In the genomic region with DNA sequence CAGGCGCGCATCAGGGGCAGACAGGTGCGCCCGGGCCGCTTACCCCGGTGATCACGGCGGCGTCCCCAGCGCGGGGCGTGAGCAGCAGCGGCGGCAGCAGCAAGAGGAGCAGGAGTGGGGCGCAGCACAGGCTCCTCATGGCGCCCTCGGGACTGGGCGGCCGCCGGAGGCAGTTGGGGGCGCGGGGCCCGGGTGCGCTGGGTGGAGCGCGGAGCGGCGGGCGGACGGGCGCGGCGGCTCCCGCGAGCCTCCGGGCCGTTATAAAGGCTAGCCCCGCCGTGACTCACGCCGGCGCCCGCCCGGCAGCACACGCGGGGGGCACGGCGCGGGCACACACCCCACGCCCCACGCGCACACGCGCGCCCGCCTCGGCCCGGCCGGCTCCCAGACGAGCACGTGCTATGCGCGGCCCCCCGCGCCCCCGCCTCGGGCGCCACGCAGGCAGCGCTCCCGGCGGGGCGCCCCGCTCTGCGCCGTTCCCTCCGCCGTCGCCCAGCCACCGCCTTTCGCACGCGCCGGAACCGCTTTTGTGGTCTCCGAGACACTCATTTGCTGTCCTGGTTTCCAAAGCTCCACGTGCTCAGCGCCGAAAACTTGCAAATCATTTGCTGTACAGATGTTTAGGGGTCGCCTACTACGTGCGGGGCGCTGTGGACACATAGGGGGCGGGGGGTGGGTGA, we compare ENCODE assay signal across 9 cellular contexts. TPM values are rescaled to one million over a fixed set of nuclear protein-coding genes. Genes with fewer than 3 reads are reported as not detected.
DNase-seq lines count a peak whose midpoint lies in the region; ATAC-seq, FAIRE-seq and TF ChIP-seq lines count a peak whose summit lies in the region.
"Had no signal": no experiment of that assay in that cellular context is flagged by ENCODE, and none has a peak within 500 bp of the region (broad histone marks: within the 10 kb centered on the region; RNA-seq: fewer than 3 reads in every experiment).

A gene with protein sequence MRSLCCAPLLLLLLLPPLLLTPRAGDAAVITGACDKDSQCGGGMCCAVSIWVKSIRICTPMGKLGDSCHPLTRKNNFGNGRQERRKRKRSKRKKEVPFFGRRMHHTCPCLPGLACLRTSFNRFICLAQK (minus strand): TSS at position 235 of the 680 bp plus-strand sequence. CDS start 96 bp downstream, at position 139.

- H3K9me2 ChIP-seq in GM23338 (ENCODE audit: insufficient read depth), result no peaks in the 10 kb centered on the region

- TF ChIP-seq RAD21 in H1 (IDR thresholded peaks at IDR 0.05 in 1 of 2, conservative IDR thresholded peaks at IDR 0.05 in 1 of 2; ENCODE audit: low read depth in 2 of 2, low read length in 2 of 2), result no peak

- H3K18ac ChIP-seq in H1 (ENCODE audit: extremely low read depth, low read length) (0 out of 2 replicates have a peak within 1 kb of the TSS, but pooled peaks have one; percentile 20), trophoblast cell (ENCODE audit: low read length) (no peak within 1 kb of the TSS)

- H3K4me3 ChIP-seq in GM23338 (peak within 1 kb of the TSS; percentile 59), H1 (ENCODE audit: extremely low read depth in 1 of 4, insufficient read depth in 2 of 4, low read depth in 3 of 4, low read length in 4 of 4) (peak within 1 kb of the TSS; percentile 33 to 64 (median 38)), trophoblast cell (ENCODE audit: low read depth, low read length) (peak within 1 kb of the TSS; percentile 52)

- H2AFZ ChIP-seq in GM23338 (peak within 1 kb of the TSS; percentile 69), H1 (ENCODE audit: low read length) (peak within 1 kb of the TSS; percentile 37), trophoblast cell (ENCODE audit: insufficient read depth, low read length, poor library complexity) (no peak within 1 kb of the TSS)

- H3K9me3 ChIP-seq in H1 (ENCODE audit: insufficient read depth in 2 of 2, low read depth in 1 of 2, low read length in 1 of 2) (no peaks in the 10 kb centered on the region), trophoblast cell (ENCODE audit: insufficient read depth, low read depth, low read length) (peaks cover 4% of the 10 kb centered on the region)

- H3K27ac ChIP-seq in GM23338 (ENCODE audit: low read depth) (no peak within 1 kb of the TSS), H1 (ENCODE audit: low read depth, low read length) (no peak within 1 kb of the TSS), trophoblast cell (ENCODE audit: low read depth, low read length) (no peak within 1 kb of the TSS)

- H2BK15ac ChIP-seq in H1 (ENCODE audit: low read length), result peak within 1 kb of the TSS; percentile 37; the same call in 1 of the 2 replicates

- CTCF ChIA-PET in activated B cell treated with CpG ODN at 0.5 μM for 24 hours (lab: Charles Lee) (no interaction called here), H1 (lab: Charles Lee; ENCODE audit: partially characterized antibody) (interaction anchor here (0.6 to 1.0 kb wide), 2 partner anchors 55 to 822 kb away, joined by 3 to 4 read pairs; no protein-coding TSS in a partner anchor)

- TF ChIP-seq CTCF in GM23338 (conservative IDR thresholded peaks at IDR 0.05; ENCODE audit: low read depth in 2 of 2) (no peak), activated B cell treated with CpG ODN at 0.5 μM for 24 hours (IDR thresholded peaks at IDR 0.05) (no peak), H1 (IDR thresholded peaks at IDR 0.05; ENCODE audit: control extremely low read depth in 1 of 3, insufficient read depth in 1 of 3, low read depth in 1 of 3, low read length in 3 of 3) (no peak)

- H3K4me1 ChIP-seq in GM23338 (ENCODE audit: insufficient read depth), result peaks cover 57% of the 10 kb centered on the region
- H3K4me1 ChIP-seq in H1 (replicated peaks in 1 of 4; ENCODE audit: control insufficient read depth in 3 of 4, insufficient read depth in 4 of 4, low read length in 3 of 4), result peaks cover 5 to 14% (median 10%) of the 10 kb centered on the region in 4 experiments; a peak in 6 of 7 replicates
- H3K4me1 ChIP-seq in trophoblast cell (ENCODE audit: control insufficient read depth in 1 of 2, insufficient read depth in 2 of 2, low read length in 2 of 2), result peaks cover 8 to 14% of the 10 kb centered on the region in 2 experiments

- H4K12ac ChIP-seq in trophoblast cell (ENCODE audit: low read depth, low read length), result no peak within 1 kb of the TSS

- peak within 1 kb of the TSS; percentile 53 for H4K8ac ChIP-seq in H1 (ENCODE audit: extremely low read depth, insufficient read depth, low read length)
- H4K8ac ChIP-seq in trophoblast cell (ENCODE audit: low read depth, low read length), result no peak within 1 kb of the TSS

- H3K9ac ChIP-seq in H1 (replicated peaks in 1 of 4; ENCODE audit: extremely low read depth in 1 of 4, low read depth in 3 of 4, low read length in 3 of 4) (0 out of 7 replicates have a peak within 1 kb of the TSS, but pooled peaks of 1 of the 4 experiments have one; percentile 2), trophoblast cell (ENCODE audit: low read length) (no peak within 1 kb of the TSS)

- FAIRE-seq in H1 (lab: Jason Lieb, UNC), result no peak

- H3K9me3 Mint-ChIP-seq in GM23338 (no peaks in the 10 kb centered on the region), activated B cell treated with CpG ODN at 0.5 μM for 24 hours (no peaks in the 10 kb centered on the region)

- no peak within 1 kb of the TSS for H2BK5ac ChIP-seq in H1 (ENCODE audit: low read depth, low read length)
- no peak within 1 kb of the TSS for H2BK5ac ChIP-seq in trophoblast cell (ENCODE audit: low read depth, low read length, poor library complexity)

- ATAC-seq in GM23338 (peak; percentile 67), activated B cell treated with CpG ODN at 0.5 μM for 24 hours (ENCODE audit: low read depth) (peak; percentile 37), HG03045 (IDR thresholded peaks at IDR 0.05; ENCODE audit: unreplicated experiment) (no peak), HG03469 (IDR thresholded peaks at IDR 0.05; ENCODE audit: unreplicated experiment) (no peak), HG03139 (IDR thresholded peaks at IDR 0.05; ENCODE audit: unreplicated experiment) (no peak)

- no peak within 1 kb of the TSS for H3K14ac ChIP-seq in H1 (ENCODE audit: insufficient read length)
- H3K14ac ChIP-seq in trophoblast cell (ENCODE audit: low read length), result no peak within 1 kb of the TSS

- no peaks in the 10 kb centered on the region for H3K79me2 ChIP-seq in GM23338 (replicated peaks; ENCODE audit: insufficient read depth)
- no peaks in the 10 kb centered on the region for H3K79me2 ChIP-seq in H1 (ENCODE audit: control insufficient read depth in 1 of 2, insufficient read depth in 2 of 2, low read length in 2 of 2)
- no peaks in the 10 kb centered on the region for H3K79me2 ChIP-seq in trophoblast cell (ENCODE audit: control insufficient read depth, insufficient read depth, low read length, poor library complexity)

- H3K27ac Mint-ChIP-seq in GM23338, result no peak within 1 kb of the TSS
- H3K27ac Mint-ChIP-seq in activated B cell treated with CpG ODN at 0.5 μM for 24 hours, result no peak within 1 kb of the TSS

- H3K4ac ChIP-seq in H1 (replicated peaks; ENCODE audit: insufficient read length, low read depth, low read length) (no peak within 1 kb of the TSS), trophoblast cell (ENCODE audit: low read depth, low read length) (no peak within 1 kb of the TSS)

- H4K91ac ChIP-seq in H1 (replicated peaks; ENCODE audit: insufficient read length, low read length), result peak within 1 kb of the TSS; percentile 27
- H4K91ac ChIP-seq in trophoblast cell (ENCODE audit: low read depth, low read length), result no peak within 1 kb of the TSS

- H3K4me2 ChIP-seq in GM23338, result peak within 1 kb of the TSS; percentile 84
- peak within 1 kb of the TSS; percentile 88 to 96 for H3K4me2 ChIP-seq in H1 (ENCODE audit: insufficient read depth in 1 of 2, low read depth in 2 of 2, low read length in 2 of 2)
- peak within 1 kb of the TSS; percentile 79 for H3K4me2 ChIP-seq in trophoblast cell (ENCODE audit: low read length)

- H3K27me3 Mint-ChIP-seq in GM23338 (ENCODE audit: insufficient read depth, low read depth, poor library complexity) (peaks cover 52% of the 10 kb centered on the region), activated B cell treated with CpG ODN at 0.5 μM for 24 hours (peaks cover 54% of the 10 kb centered on the region)

- no peak within 1 kb of the TSS for H4K5ac ChIP-seq in H1 (ENCODE audit: insufficient read length, low read depth, low read length)

- H2BK12ac ChIP-seq in H1 (ENCODE audit: low read depth, low read length) (peak within 1 kb of the TSS; percentile 6), trophoblast cell (ENCODE audit: low read length) (no peak within 1 kb of the TSS)

- WGBS in H1 (ENCODE audit: extremely low coverage in 1 of 2, insufficient coverage in 1 of 2, insufficient read length in 1 of 2, insufficient replicate concordance in 2 of 2, low coverage in 1 of 2, low lambda C conversion rate in 2 of 2, missing lambda C conversion rate in 1 of 2), 2 experiments, result 1% methylated on average over 72 of the region's 94 CpGs; no CpG with 5 or more reads in 1 of the 2 experiments
- WGBS in trophoblast cell (ENCODE audit: extremely low coverage, insufficient coverage, insufficient read length), result no CpG with 5 or more reads among the region's 94 CpGs

- no peak within 1 kb of the TSS for H2BK120ac ChIP-seq in H1 (replicated peaks; ENCODE audit: low read depth, low read length)
- no peak within 1 kb of the TSS for H2BK120ac ChIP-seq in trophoblast cell (ENCODE audit: insufficient read depth, low read length, poor library complexity)

- no peaks in the 10 kb centered on the region for H3K79me1 ChIP-seq in H1 (ENCODE audit: low read depth, low read length)
- H3K79me1 ChIP-seq in trophoblast cell (ENCODE audit: low read length), result no peaks in the 10 kb centered on the region

- H3F3A ChIP-seq in GM23338 (replicated peaks; ENCODE audit: low read depth), result peaks cover 9% of the 10 kb centered on the region

- no peak for TF ChIP-seq EP300 in H1 (IDR thresholded peaks at IDR 0.05; ENCODE audit: borderline replicate concordance in 1 of 2, low read depth in 2 of 2, low read length in 2 of 2)

- H4K20me1 ChIP-seq in GM23338 (replicated peaks; ENCODE audit: insufficient read depth) (no peaks in the 10 kb centered on the region), H1 (replicated peaks in 1 of 2; ENCODE audit: control insufficient read depth in 1 of 2, insufficient read depth in 2 of 2, low read length in 2 of 2) (no peaks in the 10 kb centered on the region)

- no peaks in the 10 kb centered on the region; the same call in 2 of the 3 replicates for H3K36me3 Mint-ChIP-seq in GM23338 (ENCODE audit: low read depth)
- H3K36me3 Mint-ChIP-seq in activated B cell treated with CpG ODN at 0.5 μM for 24 hours (ENCODE audit: low read depth), result no peaks in the 10 kb centered on the region

- H3K36me3 ChIP-seq in GM23338 (ENCODE audit: insufficient read depth) (no peaks in the 10 kb centered on the region; the same call in 1 of the 2 replicates), H1 (ENCODE audit: control insufficient read depth in 2 of 4, insufficient read depth in 4 of 4, low read length in 3 of 4) (no peaks in the 10 kb centered on the region), trophoblast cell (ENCODE audit: control insufficient read depth in 1 of 2, insufficient read depth in 2 of 2, low read length in 2 of 2) (no peaks in the 10 kb centered on the region)

- no peak within 1 kb of the TSS for H3K56ac ChIP-seq in H1 (replicated peaks; ENCODE audit: insufficient read length, low read depth, low read length)

- DNase-seq in GM23338 (ENCODE audit: low spot score), result peak; percentile 77
- peak; percentile 20 for DNase-seq in activated B cell treated with CpG ODN at 0.5 μM for 24 hours
- DNase-seq in H1 (ENCODE audit: low read depth in 1 of 2, low spot score in 2 of 2), result peak in 1 of 2 experiments; percentile 70
- DNase-seq in trophoblast cell, result peak in 1 of 2 donors; percentile 11
- DNase-seq in NCI-H1694 treated with DMSO at 0.1 percent for 48 hours (lab: John Stamatoyannopoulos, UW), result no peak

- H2BK20ac ChIP-seq in H1 (ENCODE audit: low read length), result no peak within 1 kb of the TSS

- H3K23me2 ChIP-seq in H1 (ENCODE audit: low read depth, low read length), result peaks cover 7% of the 10 kb centered on the region; the same call in 1 of the 2 replicates

- intact Hi-C loops in activated B cell treated with CpG ODN at 0.5 μM for 24 hours (cut with micrococcal nuclease), result no loop called here

- no peak within 1 kb of the TSS for H3K23ac ChIP-seq in H1 (ENCODE audit: insufficient read length)
- H3K23ac ChIP-seq in trophoblast cell (ENCODE audit: low read length), result no peak within 1 kb of the TSS

- H3K4me1 Mint-ChIP-seq in GM23338 (peaks cover 42% of the 10 kb centered on the region), activated B cell treated with CpG ODN at 0.5 μM for 24 hours (peaks cover 17% of the 10 kb centered on the region)

- H3K27me3 ChIP-seq in GM23338 (ENCODE audit: insufficient read depth) (peaks cover 69% of the 10 kb centered on the region), H1 (replicated peaks in 1 of 4; ENCODE audit: control insufficient read depth in 3 of 4, extremely low read depth in 1 of 4, insufficient read depth in 3 of 4, low read length in 3 of 4) (peaks cover 19 to 52% (median 34%) of the 10 kb centered on the region in 4 experiments), trophoblast cell (ENCODE audit: insufficient read depth, low read length) (peaks cover 24% of the 10 kb centered on the region)

- no peak within 1 kb of the TSS for H2AK5ac ChIP-seq in H1 (ENCODE audit: low read depth, low read length)
- no peak within 1 kb of the TSS for H2AK5ac ChIP-seq in trophoblast cell (ENCODE audit: low read length)

- H3K4me3 Mint-ChIP-seq in GM23338 (peak within 1 kb of the TSS; percentile 79), activated B cell treated with CpG ODN at 0.5 μM for 24 hours (peak within 1 kb of the TSS; percentile 65)

- TF ChIP-seq POLR2A in H1 (IDR thresholded peaks at IDR 0.05; ENCODE audit: control extremely low read depth in 1 of 2, low read depth in 2 of 2, low read length in 2 of 2), result no peak

- POLR2A ChIA-PET in activated B cell treated with CpG ODN at 0.5 μM for 24 hours (lab: Charles Lee) (no interaction called here), H1 (lab: Charles Lee; ENCODE audit: partially characterized antibody) (interaction anchor here (0.7 to 1.5 kb wide), 3 partner anchors 17 to 43 kb away, joined by 3 to 6 read pairs (median 3); partner anchors contain the start of gene GPR27)

RNA-seq across cellular contexts. Expression of the gene that starts here (rescaled TPM):
- total RNA-seq in GM23338 (2014; rRNA removed; shearing (Covaris generic)), result 0.89 and 2.1 TPM in 2 replicates
- polyA plus RNA-seq in GM23338 (2016; fragmentation: Nextera tagmentation; extraction: Ambion mirVana) (2.3 and 3.1 TPM in 2 replicates), H1 (2011; rRNA removed) (0.24 and 0.50 TPM in 2 replicates)
- not detected in 2 replicates for total RNA-seq in activated B cell treated with CpG ODN at 0.5 μM for 24 hours
- 1.8 and 2.0 TPM in 2 replicates for total RNA-seq in H1 (2021; fragmentation: NEBNext Ultra II Directional; extraction: Animal tissue kit (Norgen Biotek cat#: 25700))
- 0.87 TPM for polyA plus RNA-seq in H1 (2011; cell fraction: cytosol; rRNA removed)
- 0.16 TPM for polyA plus RNA-seq in H1 (2011; cell fraction: nucleus; rRNA removed)
- 0.62 to 0.84 TPM (median 0.77 TPM) in 4 replicates for polyA plus RNA-seq in H1 (2012, experiment 1 of 2)
- polyA plus RNA-seq in H1 (2012, experiment 2 of 2), result 0.38 TPM
- polyA plus RNA-seq in H1 (2013, experiment 1 of 2), result 2.4 TPM
- 2.4 TPM for polyA plus RNA-seq in H1 (2013, experiment 2 of 2)
- 0.34 TPM in 1 of 2 replicates, not detected in the other for polyA minus RNA-seq in H1 (2011; rRNA and poly(A)+ RNA removed)
- not detected for polyA minus RNA-seq in H1 (2011; cell fraction: cytosol; rRNA and poly(A)+ RNA removed)
- not detected for polyA minus RNA-seq in H1 (2011; cell fraction: nucleus; rRNA and poly(A)+ RNA removed)
- 0.03 TPM in 1 of 2 replicates, not detected in the other for polyA plus RNA-seq in trophoblast cell (2013)
- total RNA-seq: HT1080 had no signal

Comparison
In these comparisons a context has a peak if more than half of its experiments do, and no peak if none do; other contexts are left out.
1. Peak in DNase-seq and ATAC-seq in activated B cell treated with CpG ODN at 0.5 μM for 24 hours; RNA of the gene not detected or under 1 TPM.